11 cellular contexts compared by ENCODE assay signal in the genomic region with DNA sequence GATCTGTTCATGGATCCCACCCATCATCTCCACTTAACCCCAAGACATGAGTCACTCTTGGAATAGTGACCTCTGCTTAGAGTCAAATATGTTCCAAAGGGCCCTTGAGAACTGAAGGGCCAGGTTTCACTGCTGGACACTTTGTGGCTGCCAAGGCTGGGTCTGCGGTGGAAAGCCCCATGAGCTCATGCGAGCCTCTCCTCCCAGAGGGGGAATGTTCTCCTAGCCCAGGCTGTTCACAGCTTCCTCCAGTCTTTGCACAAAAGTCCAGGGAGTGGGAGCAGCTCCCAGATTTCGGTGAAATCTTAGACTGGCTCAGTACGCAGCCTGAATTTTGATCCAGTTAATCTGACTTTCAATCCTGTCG. TPM values are rescaled to one million over a fixed set of nuclear protein-coding genes. Genes with fewer than 3 reads are reported as not detected.
DNase-seq lines count a peak whose midpoint lies in the region; ATAC-seq, FAIRE-seq and TF ChIP-seq lines count a peak whose summit lies in the region.
"Had no signal": no experiment of that assay in that cellular context is flagged by ENCODE, and none has a peak within 500 bp of the region (broad histone marks: within the 10 kb centered on the region; RNA-seq: fewer than 3 reads in every experiment).

No MANE protein-coding gene starts in this region.

- peak overlapping the region; percentile 79 for H3K4me3 Mint-ChIP-seq in astrocyte (ENCODE audit: unreplicated experiment)

- no peak overlapping the region for H2AFZ ChIP-seq in astrocyte (ENCODE audit: low read depth, low read length)

- H4K20me1 ChIP-seq in astrocyte (ENCODE audit: insufficient read depth, low read length) = peaks cover 13% of the 10 kb centered on the region

- peaks cover 40% of the 10 kb centered on the region for H3K27me3 Mint-ChIP-seq in astrocyte (ENCODE audit: low read depth, unreplicated experiment)

- no peak overlapping the region for H3K27ac Mint-ChIP-seq in astrocyte (ENCODE audit: unreplicated experiment)

- H3K4me1 Mint-ChIP-seq in astrocyte (ENCODE audit: low read depth, unreplicated experiment) = no peaks in the 10 kb centered on the region

- H3K27me3 ChIP-seq in astrocyte (ENCODE audit: insufficient read depth, low read length) = peaks cover 24% of the 10 kb centered on the region

- ATAC-seq in left ventricle myocardium superior = peak; percentile 89
- no peak for ATAC-seq in GM19035 (IDR thresholded peaks at IDR 0.05; ENCODE audit: unreplicated experiment)
- no peak for ATAC-seq in GM19351 (IDR thresholded peaks at IDR 0.05; ENCODE audit: unreplicated experiment)

- H3K79me2 ChIP-seq in astrocyte (ENCODE audit: insufficient read depth, low read length) = peaks cover 33% of the 10 kb centered on the region

- FAIRE-seq in astrocyte (lab: Jason Lieb, UNC) = no peak
- FAIRE-seq: bronchial epithelial cell had no signal

- no peaks in the 10 kb centered on the region for H3K9me3 Mint-ChIP-seq in astrocyte (ENCODE audit: unreplicated experiment)

- H3K4me3 ChIP-seq in astrocyte (ENCODE audit: insufficient read depth, low read depth, low read length) = peak overlapping the region; percentile 40

- H3K36me3 Mint-ChIP-seq in astrocyte (ENCODE audit: low read depth, unreplicated experiment) = no peaks in the 10 kb centered on the region

- peaks cover 10% of the 10 kb centered on the region for H3K4me1 ChIP-seq in astrocyte (ENCODE audit: insufficient read depth, low read length)

- intact Hi-C loops in left ventricle myocardium superior (cut with micrococcal nuclease) = loop anchor here (10.0 kb wide), 1 partner anchor 137 kb away; no protein-coding TSS in a partner anchor
- intact Hi-C loops in posterior vena cava (cut with DNase I) = loop anchor here in 1 of 2 donors (10.0 kb wide), 1 partner anchor 137 kb away; no protein-coding TSS in a partner anchor

- DNase-seq in Ammon's horn (ENCODE audit: low spot score) (peak; percentile 23), astrocyte (ENCODE audit: low read depth) (peak; percentile 50), left ventricle myocardium superior (peak; percentile 83), posterior vena cava (ENCODE audit: low spot score) (peak; percentile 91), amniotic stem cell (lab: John Stamatoyannopoulos, UW) (no peak), iPS-NIHi7 (ENCODE audit: extremely low spot score) (no peak)
- DNase-seq: NCI-H187 treated with DMSO at 0.1 percent for 48 hours had no signal

- TF ChIP-seq CTCF in astrocyte (IDR thresholded peaks at IDR 0.05; ENCODE audit: insufficient read depth, low read depth, low read length) = no peak

- no peaks in the 10 kb centered on the region for H3K9me3 ChIP-seq in astrocyte (ENCODE audit: insufficient read depth, low read depth, low read length)

- H3K9ac ChIP-seq in astrocyte (ENCODE audit: low read length) = no peak overlapping the region

- no peak overlapping the region for H3K27ac ChIP-seq in astrocyte (ENCODE audit: low read depth, low read length)

- H3K4me2 ChIP-seq in astrocyte (ENCODE audit: low read length) = peak overlapping the region; percentile 86

- no peaks in the 10 kb centered on the region for H3K36me3 ChIP-seq in astrocyte (ENCODE audit: insufficient read depth, low read length)

RNA-seq across cellular contexts. Expression of gene DCLK1, which starts 0.7 kb away (rescaled TPM):
- total RNA-seq in astrocyte = 3.2 and 4.9 TPM in 2 replicates
- 9.9 TPM for total RNA-seq in left ventricle myocardium superior
- 100 to 1,000 TPM in 1 of 2 donors, 10 to 100 TPM in 1; 64.4 to 112 TPM for total RNA-seq in posterior vena cava
- total RNA-seq: activated CD8-positive, alpha-beta memory T cell treated with anti-CD3 and anti-CD28 coated beads for 36 hours had no signal

Comparison
In these comparisons a context has a peak if more than half of its experiments do, and no peak if none do; other contexts are left out.
1. DNase-seq: peak in Ammon's horn (single experiment), astrocyte (single experiment), left ventricle myocardium superior (single experiment) and posterior vena cava (single experiment); none in amniotic stem cell (single experiment) and iPS-NIHi7 (single experiment).